Comparison of ENCODE assay signal across 9 cellular contexts in genomic region chr1:198253259-198253658, GRCh38.
DNase-seq lines count a peak whose midpoint lies in the region; ATAC-seq and TF ChIP-seq lines count a peak whose summit lies in the region.
"Had no signal": no experiment of that assay in that cellular context is flagged by ENCODE, and none has a peak within 500 bp of the region (broad histone marks: within the 10 kb centered on the region; RNA-seq: fewer than 3 reads in every experiment).

No MANE protein-coding gene starts in this region.

- no peaks in the 10 kb centered on the region for H3K9me3 ChIP-seq in gastrocnemius medialis

- intact Hi-C loops in gastrocnemius medialis (cut with DNase I; ENCODE audit: low total_unique reads): no loop called here

- ATAC-seq in GM18861 (IDR thresholded peaks at IDR 0.05; ENCODE audit: unreplicated experiment): peak; percentile 62
- peak; percentile 79 for ATAC-seq in GM21447 (IDR thresholded peaks at IDR 0.05; ENCODE audit: unreplicated experiment)
- ATAC-seq in HG03159 (IDR thresholded peaks at IDR 0.05; ENCODE audit: unreplicated experiment): peak; percentile 81
- no peak for ATAC-seq in effector memory CD8-positive, alpha-beta T cell (replicated peaks)
- ATAC-seq in gastrocnemius medialis: no peak

- no peak overlapping the region for H3K4me3 ChIP-seq in gastrocnemius medialis

- no peak for TF ChIP-seq CTCF in gastrocnemius medialis (IDR thresholded peaks at IDR 0.05 in 4 of 5, conservative IDR thresholded peaks at IDR 0.05 in 1 of 5)

- H3K27ac ChIP-seq in gastrocnemius medialis: no peak overlapping the region

- peak overlapping the region; percentile 22 to 40 for H3K4me3 Mint-ChIP-seq in effector memory CD8-positive, alpha-beta T cell

- no peaks in the 10 kb centered on the region for H3K27me3 ChIP-seq in gastrocnemius medialis

- H3K9me3 Mint-ChIP-seq in effector memory CD8-positive, alpha-beta T cell: no peaks in the 10 kb centered on the region

- no peaks in the 10 kb centered on the region for H3K36me3 Mint-ChIP-seq in effector memory CD8-positive, alpha-beta T cell (ENCODE audit: insufficient read depth)

- DNase-seq in effector memory CD8-positive, alpha-beta T cell: no peak
- DNase-seq in SW480 (ENCODE audit: low spot score) (no peak), NCI-H146 treated with DMSO at 0.1 percent for 48 hours (lab: John Stamatoyannopoulos, UW; ENCODE audit: unreplicated experiment) (no peak), NCI-H2029 (lab: John Stamatoyannopoulos, UW) (no peak), gastrocnemius medialis (no peak)
- DNase-seq: activated effector memory CD4-positive, alpha-beta T cell treated with Interleukin-2 at 50 U/mL for 16 hours had no signal

- H3K36me3 ChIP-seq in gastrocnemius medialis: no peaks in the 10 kb centered on the region

- H3K27me3 Mint-ChIP-seq in effector memory CD8-positive, alpha-beta T cell: no peaks in the 10 kb centered on the region

- in situ Hi-C loops in gastrocnemius medialis (cut with MboI; ENCODE audit: low sequenced_read_pairs in 4 of 4): no loop called here

- no peak for TF ChIP-seq POLR2A in gastrocnemius medialis (IDR thresholded peaks at IDR 0.05)

- H3K27ac Mint-ChIP-seq in effector memory CD8-positive, alpha-beta T cell: peak overlapping the region; percentile 51 to 91

- peaks cover 7 to 24% of the 10 kb centered on the region in 2 donors for H3K4me1 ChIP-seq in gastrocnemius medialis

- H3K4me1 Mint-ChIP-seq in effector memory CD8-positive, alpha-beta T cell (ENCODE audit: low read depth in 2 of 2): peaks cover 26 to 55% of the 10 kb centered on the region in 2 donors

Comparison
In these comparisons a context has a peak if more than half of its experiments do, and no peak if none do; other contexts are left out.
1. ATAC-seq: peak in GM18861 (single experiment), GM21447 (single experiment) and HG03159 (single experiment); none in effector memory CD8-positive, alpha-beta T cell (single experiment) and gastrocnemius medialis (0 of 2).